23 cellular contexts compared by ENCODE assay signal in genomic region chr1:2894381-2895041, GRCh38.
DNase-seq lines count a peak whose midpoint lies in the region; ATAC-seq and TF ChIP-seq lines count a peak whose summit lies in the region.
"Had no signal": no experiment of that assay in that cellular context is flagged by ENCODE, and none has a peak within 500 bp of the region (broad histone marks: within the 10 kb centered on the region; RNA-seq: fewer than 3 reads in every experiment).

No MANE protein-coding gene starts in this region.

- no peak overlapping the region for H2BK5ac ChIP-seq in neuronal stem cell (ENCODE audit: low read length)

- H2BK120ac ChIP-seq in neuronal stem cell (ENCODE audit: low read depth, low read length): no peak overlapping the region

- peak overlapping the region; percentile 53 for H3K18ac ChIP-seq in neuronal stem cell (ENCODE audit: low read length)

- peaks cover 6% of the 10 kb centered on the region for H3K9me3 Mint-ChIP-seq in activated T-cell treated with anti-CD3 and anti-CD28 coated beads, Interleukin-2, amount 50 U/mL, for 24 hours

- ATAC-seq in HG03460 (IDR thresholded peaks at IDR 0.05; ENCODE audit: unreplicated experiment): no peak
- ATAC-seq: left lobe of liver, WTC11 had no signal

- no peak overlapping the region for H3K4me2 ChIP-seq in neuronal stem cell (ENCODE audit: insufficient read depth, low read length, poor library complexity, severe bottlenecking)

- H2AFZ ChIP-seq in neuronal stem cell (ENCODE audit: low read length): no peak overlapping the region

- peak overlapping the region; percentile 47 for H2AK5ac ChIP-seq in neuronal stem cell (ENCODE audit: low read depth, low read length)

- H3K4me3 ChIP-seq in neuronal stem cell (ENCODE audit: low read length in 2 of 2): no peak overlapping the region
- H3K4me3 ChIP-seq: Peyer's patch, SJCRH30, testis had no signal

- H3K9ac ChIP-seq in neuronal stem cell (ENCODE audit: low read depth, low read length, poor library complexity): peak overlapping the region; percentile 68

- H3K4ac ChIP-seq in neuronal stem cell (ENCODE audit: low read length): no peak overlapping the region

- WGBS in neuronal stem cell (ENCODE audit: extremely low coverage in 2 of 2, insufficient read length in 2 of 2, insufficient replicate concordance in 1 of 2), 2 donors: no CpG with 5 or more reads among the region's 27 CpGs

- no peak overlapping the region for H4K91ac ChIP-seq in neuronal stem cell (ENCODE audit: low read depth, low read length, poor library complexity)

- H3K23ac ChIP-seq in neuronal stem cell (ENCODE audit: low read depth, low read length, poor library complexity): no peak overlapping the region

- in situ Hi-C loops in GM13977 (cut with MboI; ENCODE audit: low pct_unique_long_range_greater_than_20kb, low sequenced_read_pairs, unreplicated experiment): no loop called here

- H2BK15ac ChIP-seq in neuronal stem cell (ENCODE audit: low read length): no peak overlapping the region

- H3K4me1 Mint-ChIP-seq in activated T-cell treated with anti-CD3 and anti-CD28 coated beads, Interleukin-2, amount 50 U/mL, for 24 hours (ENCODE audit: low read depth): peaks cover 7% of the 10 kb centered on the region
- H3K4me1 Mint-ChIP-seq: CD14-positive monocyte, WTC11 had no signal

- TF ChIP-seq CTCF in GM13977 (IDR thresholded peaks at IDR 0.05; ENCODE audit: extremely low read depth, insufficient read depth, missing control alignments): no peak

- no peak overlapping the region for H4K8ac ChIP-seq in neuronal stem cell (ENCODE audit: low read depth, low read length)

- H3K27ac ChIP-seq in neuronal stem cell (replicated peaks; ENCODE audit: low read length): no peak overlapping the region
- H3K27ac ChIP-seq: Peyer's patch, SJCRH30, testis had no signal

- H3K14ac ChIP-seq in neuronal stem cell (ENCODE audit: low read length): no peak overlapping the region

- no peak overlapping the region for H3K4me3 Mint-ChIP-seq in activated T-cell treated with anti-CD3 and anti-CD28 coated beads, Interleukin-2, amount 50 U/mL, for 24 hours
- H3K4me3 Mint-ChIP-seq: activated naive CD8-positive, alpha-beta T cell; CD14-positive monocyte; T-helper 1 cell treated with Interleukin-12 subunit alpha and Interleukin-12 subunit beta and Interleukin-4 antibody, amounts not matched to agents 30 μg/mL and 1 μg/mL, for 36 hours; WTC11 had no signal

- peaks cover 0 to 28% (median 4%) of the 10 kb centered on the region in 3 experiments for H3K27me3 ChIP-seq in neuronal stem cell (ENCODE audit: control insufficient read depth in 3 of 3, insufficient read depth in 3 of 3, low read depth in 1 of 3, low read length in 3 of 3)
- H3K27me3 ChIP-seq: Peyer's patch, testis had no signal

- DNase-seq in activated naive CD4-positive, alpha-beta T cell treated with Interleukin-2 at 50 U/mL for 16 hours: peak; percentile 14
- no peak for DNase-seq in activated naive CD4-positive, alpha-beta T cell treated with anti-CD3 and anti-CD28 coated beads, Interleukin-2, amount 50 U/mL, for 16 hours
- DNase-seq in RPMI8226 (peak; percentile 87), neuronal stem cell (ENCODE audit: low spot score) (no peak), GM13977 (ENCODE audit: low spot score) (no peak), NCI-H748 (lab: John Stamatoyannopoulos, UW; ENCODE audit: unreplicated experiment) (no peak)
- peak; percentile 35 for DNase-seq in activated T-cell treated with anti-CD3 and anti-CD28 coated beads, Interleukin-2, amount 50 U/mL, for 24 hours
- DNase-seq: ACHN, cerebellar nuclear complex, foreskin fibroblast, GDM1, KBM-7, mesendoderm, NCI-H1436 treated with DMSO at 0.1 percent for 48 hours, SJCRH30, testis had no signal

- H3K79me1 ChIP-seq in neuronal stem cell (ENCODE audit: low read depth, low read length): no peaks in the 10 kb centered on the region

- no peak overlapping the region for H3K27ac Mint-ChIP-seq in activated T-cell treated with anti-CD3 and anti-CD28 coated beads, Interleukin-2, amount 50 U/mL, for 24 hours
- H3K27ac Mint-ChIP-seq: activated naive CD8-positive, alpha-beta T cell; CD14-positive monocyte; T-helper 1 cell treated with Interleukin-12 subunit alpha and Interleukin-12 subunit beta and Interleukin-4 antibody, amounts not matched to agents 30 μg/mL and 1 μg/mL, for 36 hours; WTC11 had no signal

- peaks cover 0 to 6% of the 10 kb centered on the region in 2 donors for H3K4me1 ChIP-seq in neuronal stem cell (ENCODE audit: control insufficient read depth in 2 of 2, insufficient read depth in 1 of 2, low read depth in 1 of 2, low read length in 2 of 2)
- H3K4me1 ChIP-seq: Peyer's patch, testis had no signal

- no peaks in the 10 kb centered on the region for H3K27me3 Mint-ChIP-seq in activated T-cell treated with anti-CD3 and anti-CD28 coated beads, Interleukin-2, amount 50 U/mL, for 24 hours
- H3K27me3 Mint-ChIP-seq: activated naive CD8-positive, alpha-beta T cell had no signal

- peaks cover 0 to 13% of the 10 kb centered on the region in 2 donors for H3K9me3 ChIP-seq in neuronal stem cell (replicated peaks in 1 of 2; ENCODE audit: control insufficient read depth in 2 of 2, insufficient read depth in 1 of 2, low read depth in 1 of 2, low read length in 2 of 2)
- H3K9me3 ChIP-seq: Peyer's patch, testis had no signal

- H3K36me3 ChIP-seq in neuronal stem cell (replicated peaks in 1 of 2; ENCODE audit: control insufficient read depth in 2 of 2, insufficient read depth in 2 of 2, low read length in 2 of 2): peaks cover 0 to 2% of the 10 kb centered on the region in 2 donors
- H3K36me3 ChIP-seq: Peyer's patch, SJCRH30 had no signal

- H2BK12ac ChIP-seq in neuronal stem cell (ENCODE audit: low read length): no peak overlapping the region

- no peaks in the 10 kb centered on the region for H3K36me3 Mint-ChIP-seq in activated T-cell treated with anti-CD3 and anti-CD28 coated beads, Interleukin-2, amount 50 U/mL, for 24 hours (ENCODE audit: low read depth)
- H3K36me3 Mint-ChIP-seq: activated naive CD8-positive, alpha-beta T cell; CD14-positive monocyte had no signal

Comparison
In these comparisons a context has a peak if more than half of its experiments do, and no peak if none do; other contexts are left out.
1. DNase-seq: peak in activated naive CD4-positive, alpha-beta T cell treated with Interleukin-2 at 50 U/mL for 16 hours (single experiment), RPMI8226 (single experiment) and activated T-cell treated with anti-CD3 and anti-CD28 coated beads, Interleukin-2, amount 50 U/mL, for 24 hours (single experiment); none in activated naive CD4-positive, alpha-beta T cell treated with anti-CD3 and anti-CD28 coated beads, Interleukin-2, amount 50 U/mL, for 16 hours (single experiment), neuronal stem cell (single experiment), GM13977 (single experiment) and NCI-H748 (single experiment).